In the genomic region with DNA sequence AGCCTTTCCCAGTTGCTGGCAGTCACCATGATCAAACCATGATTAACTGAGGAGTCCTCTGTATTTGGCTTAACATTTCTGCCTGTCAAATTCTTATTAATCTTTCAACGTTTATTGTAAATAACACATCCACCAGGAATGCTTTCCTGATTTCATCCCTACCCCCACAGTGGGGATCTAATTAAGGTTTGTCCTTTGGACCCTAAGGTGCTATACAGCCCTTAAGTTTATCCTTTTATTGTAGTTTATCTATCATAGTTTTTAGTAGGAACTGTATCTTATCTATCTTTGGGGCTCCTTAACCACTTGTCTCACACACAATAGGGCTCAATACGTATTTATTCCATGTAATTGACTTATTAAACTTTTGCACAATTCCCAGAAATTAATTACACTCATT, we compare ENCODE assay signal across 26 cellular contexts.
"Had no signal": no experiment of that assay in that cellular context is flagged by ENCODE, and none has a peak within 500 bp of the region (broad histone marks: within the 10 kb centered on the region; RNA-seq: fewer than 3 reads in every experiment).

No MANE protein-coding gene starts in this region.

- H3K4me1 ChIP-seq: heart left ventricle, left ventricle myocardium inferior, neural progenitor cell, right atrium auricular region, right lobe of liver, tibial artery, upper lobe of right lung had no signal

- H3K4me3 Mint-ChIP-seq: mesothelial cell of epicardium; naive thymus-derived CD4-positive, alpha-beta T cell; nephron progenitor cell; neural progenitor cell; stimulated activated effector memory CD8-positive, alpha-beta T cell treated with anti-CD3 and anti-CD28 coated beads, Interleukin-12 subunit alpha, Interleukin-12 subunit beta, amount 100 ng/mL, for 72 hours; stimulated activated naive CD8-positive, alpha-beta T cell treated with anti-CD3 and anti-CD28 coated beads, Interleukin-15, Interleukin-2, amounts not matched to agents 100 ng/mL and 50 ng/mL, for 24 hours had no signal

- H3K27ac ChIP-seq: heart left ventricle, left ventricle myocardium inferior, neural progenitor cell, ovary, right atrium auricular region, right lobe of liver, suprapubic skin, thoracic aorta, tibial artery, upper lobe of right lung had no signal

- H3K27me3 ChIP-seq: neural progenitor cell, ovary, right atrium auricular region, right lobe of liver, suprapubic skin, upper lobe of right lung had no signal

- H3K36me3 Mint-ChIP-seq: mesothelial cell of epicardium; naive thymus-derived CD4-positive, alpha-beta T cell; neural progenitor cell; stimulated activated effector memory CD8-positive, alpha-beta T cell treated with anti-CD3 and anti-CD28 coated beads, Interleukin-12 subunit alpha, Interleukin-12 subunit beta, amount 100 ng/mL, for 72 hours had no signal

- H3K9me3 ChIP-seq: heart left ventricle, left ventricle myocardium inferior, ovary, right atrium auricular region, right lobe of liver, suprapubic skin, thoracic aorta, tibial artery, upper lobe of right lung had no signal

- H3K36me3 ChIP-seq: heart left ventricle, left ventricle myocardium inferior, neural progenitor cell, ovary, right atrium auricular region, right lobe of liver, suprapubic skin, thoracic aorta, tibial artery, upper lobe of right lung had no signal

- DNase-seq: glutamatergic neuron; heart left ventricle; kidney; left ventricle myocardium inferior; mesendoderm; naive thymus-derived CD4-positive, alpha-beta T cell; nephron progenitor cell; ovary; right lobe of liver; stimulated activated CD4-positive, alpha-beta T cell treated with anti-CD3 and anti-CD28 coated beads, Interleukin-12 subunit alpha, Interleukin-12 subunit beta, amount 100 ng/mL, for 4 hours; stimulated activated CD4-positive, alpha-beta T cell treated with anti-CD3 and anti-CD28 coated beads, Interleukin-15, amount 100 ng/mL, for 24 hours; stimulated activated CD4-positive, alpha-beta T cell treated with anti-CD3 and anti-CD28 coated beads, Interleukin-2, amount 100 ng/mL, for 24 hours; stimulated activated CD4-positive, alpha-beta T cell treated with anti-CD3 and anti-CD28 coated beads, Interleukin-4, amount 100 ng/mL, for 24 hours; stimulated activated naive CD4-positive, alpha-beta T cell; tibial artery; trophoblast cell; upper lobe of right lung had no signal

- H3K4me3 ChIP-seq: heart left ventricle, left ventricle myocardium inferior, lung, neural progenitor cell, ovary, right atrium auricular region, right lobe of liver, suprapubic skin, thoracic aorta, tibial artery, upper lobe of right lung had no signal

- H3K27me3 Mint-ChIP-seq: progenitor cell of endocrine pancreas had no signal

- H3K9me3 Mint-ChIP-seq: mesothelial cell of epicardium; stimulated activated effector memory CD8-positive, alpha-beta T cell treated with anti-CD3 and anti-CD28 coated beads, Interleukin-12 subunit alpha, Interleukin-12 subunit beta, amount 100 ng/mL, for 72 hours; stimulated activated naive CD8-positive, alpha-beta T cell treated with anti-CD3 and anti-CD28 coated beads, Interleukin-15, Interleukin-2, amounts not matched to agents 100 ng/mL and 50 ng/mL, for 24 hours had no signal

- H3K4me1 Mint-ChIP-seq: stimulated activated effector memory CD8-positive, alpha-beta T cell treated with anti-CD3 and anti-CD28 coated beads, Interleukin-12 subunit alpha, Interleukin-12 subunit beta, amount 100 ng/mL, for 72 hours had no signal

- ATAC-seq: heart left ventricle; naive thymus-derived CD4-positive, alpha-beta T cell; right lobe of liver; stimulated activated effector memory CD8-positive, alpha-beta T cell treated with anti-CD3 and anti-CD28 coated beads, Interleukin-12 subunit alpha, Interleukin-12 subunit beta, amount 100 ng/mL, for 72 hours; upper lobe of right lung had no signal

- H3K9ac ChIP-seq: neural progenitor cell had no signal

- H3K27ac Mint-ChIP-seq: mesothelial cell of epicardium; naive thymus-derived CD4-positive, alpha-beta T cell; nephron progenitor cell; neural progenitor cell; progenitor cell of endocrine pancreas; stimulated activated effector memory CD8-positive, alpha-beta T cell treated with anti-CD3 and anti-CD28 coated beads, Interleukin-12 subunit alpha, Interleukin-12 subunit beta, amount 100 ng/mL, for 72 hours; stimulated activated naive CD8-positive, alpha-beta T cell treated with anti-CD3 and anti-CD28 coated beads, Interleukin-15, Interleukin-2, amounts not matched to agents 100 ng/mL and 50 ng/mL, for 24 hours had no signal
